ENCODE assay signal across 17 cellular contexts in the genomic region with DNA sequence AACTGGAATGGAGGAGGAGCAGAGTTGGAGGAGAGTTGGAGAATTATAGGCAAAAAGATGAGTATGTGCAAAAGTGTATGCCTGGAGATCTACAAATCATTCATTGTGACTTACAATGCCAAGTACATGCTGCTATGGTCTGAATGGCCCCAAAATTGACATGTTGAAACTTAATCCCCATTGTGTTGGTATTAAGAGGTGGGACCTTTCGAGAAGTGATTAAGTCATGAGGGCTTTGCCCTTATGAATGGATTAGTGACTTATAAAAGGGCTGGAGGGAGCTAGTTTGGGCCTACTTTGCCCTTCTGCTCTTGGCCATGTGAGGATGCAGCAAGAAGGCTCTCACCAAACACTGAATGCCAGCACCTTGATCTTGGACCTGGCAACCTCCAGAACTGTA. TPM values are rescaled to one million over a fixed set of nuclear protein-coding genes. Genes with fewer than 3 reads are reported as not detected.
DNase-seq lines count a peak whose midpoint lies in the region; ATAC-seq and TF ChIP-seq lines count a peak whose summit lies in the region.
"Had no signal": no experiment of that assay in that cellular context is flagged by ENCODE, and none has a peak within 500 bp of the region (broad histone marks: within the 10 kb centered on the region; RNA-seq: fewer than 3 reads in every experiment).

No MANE protein-coding gene starts in this region.

- H3K27me3 ChIP-seq in HAP-1 (ENCODE audit: low read depth) (no peaks in the 10 kb centered on the region), neural progenitor cell (peaks cover 5% of the 10 kb centered on the region), breast epithelium (no peaks in the 10 kb centered on the region)

- H3K27ac ChIP-seq in neural progenitor cell (no peak overlapping the region), breast epithelium (no peak overlapping the region)
- H3K27ac ChIP-seq: GM23248 had no signal

- H3K4me2 ChIP-seq in neural progenitor cell: no peak overlapping the region

- H3K36me3 ChIP-seq in HAP-1 (replicated peaks): no peaks in the 10 kb centered on the region
- no peaks in the 10 kb centered on the region for H3K36me3 ChIP-seq in neural progenitor cell
- no peaks in the 10 kb centered on the region for H3K36me3 ChIP-seq in breast epithelium

- H3K4me1 Mint-ChIP-seq in neural progenitor cell (peaks cover 4% of the 10 kb centered on the region), HFFc6 (ENCODE audit: low read depth) (peaks cover 36% of the 10 kb centered on the region)

- H3K4me3 Mint-ChIP-seq in neural progenitor cell (peak overlapping the region; percentile 11), HFFc6 (no peak overlapping the region)

- no peak for ATAC-seq in GM18907 (IDR thresholded peaks at IDR 0.05; ENCODE audit: unreplicated experiment)
- ATAC-seq: HCT116 had no signal

- DNase-seq in HAP-1 (ENCODE audit: low spot score in 2 of 2) (peak; percentile 42 to 88), NCI-H524 (lab: John Stamatoyannopoulos, UW) (peak; percentile 41 to 54), NCI-H82 treated with DMSO at 0.1 percent for 48 hours (lab: John Stamatoyannopoulos, UW; ENCODE audit: unreplicated experiment) (peak; percentile 21), neural progenitor cell (ENCODE audit: low spot score) (no peak), breast epithelium (ENCODE audit: low spot score in 2 of 2) (no peak), HFFc6 (no peak)
- DNase-seq: C1 segment of cervical spinal cord; Calu3; CD4-positive, alpha-beta memory T cell; COR-L47; DMS53; DMS79 treated with DMSO at 0.1 percent for 48 hours; GF-D8; GM23248; H7 had no signal

- no peaks in the 10 kb centered on the region for H3F3A ChIP-seq in neural progenitor cell (ENCODE audit: low read depth)

- H3K79me2 ChIP-seq in neural progenitor cell (ENCODE audit: low read depth): no peaks in the 10 kb centered on the region

- no peak overlapping the region for H3K9ac ChIP-seq in neural progenitor cell
- H3K9ac ChIP-seq: GM23248 had no signal

- intact Hi-C loops in breast epithelium (cut with DNase I; ENCODE audit: low total_unique reads): no loop called here

- H3K27me3 Mint-ChIP-seq in neural progenitor cell (ENCODE audit: insufficient read depth, low read depth) (peaks cover 8% of the 10 kb centered on the region), HFFc6 (ENCODE audit: insufficient read depth) (no peaks in the 10 kb centered on the region; the same call in 1 of the 2 replicates)
- H3K27me3 Mint-ChIP-seq: CD4-positive, alpha-beta memory T cell had no signal

- no peak for TF ChIP-seq CTCF in neural progenitor cell (IDR thresholded peaks at IDR 0.05)
- no peak for TF ChIP-seq CTCF in breast epithelium (IDR thresholded peaks at IDR 0.05)
- TF ChIP-seq CTCF in HFFc6 (IDR thresholded peaks at IDR 0.05): no peak

- no peak for TF ChIP-seq POLR2A in breast epithelium (IDR thresholded peaks at IDR 0.05)

- H3K9me3 ChIP-seq in HAP-1 (no peaks in the 10 kb centered on the region; the same call in 1 of the 2 replicates), neural progenitor cell (ENCODE audit: low read depth) (no peaks in the 10 kb centered on the region), breast epithelium (no peaks in the 10 kb centered on the region)

- H2AFZ ChIP-seq in neural progenitor cell (replicated peaks): no peak overlapping the region
- H2AFZ ChIP-seq: GM23248 had no signal

- no peaks in the 10 kb centered on the region for H4K20me1 ChIP-seq in neural progenitor cell (ENCODE audit: low read depth)

- H3K27ac Mint-ChIP-seq in neural progenitor cell (no peak overlapping the region), HFFc6 (no peak overlapping the region)

- in situ Hi-C loops in HAP-1 (cut with MboI; ENCODE audit: low sequenced_read_pairs): no loop called here

- H3K4me1 ChIP-seq in HAP-1 (peaks cover 8% of the 10 kb centered on the region), neural progenitor cell (no peaks in the 10 kb centered on the region), breast epithelium (no peaks in the 10 kb centered on the region)

- peaks cover 4% of the 10 kb centered on the region for H3K9me3 Mint-ChIP-seq in neural progenitor cell
- H3K9me3 Mint-ChIP-seq in HFFc6: no peaks in the 10 kb centered on the region
- H3K9me3 Mint-ChIP-seq: CD4-positive, alpha-beta memory T cell had no signal

- H3K4me3 ChIP-seq in HAP-1: no peak overlapping the region
- H3K4me3 ChIP-seq in neural progenitor cell: no peak overlapping the region
- H3K4me3 ChIP-seq in breast epithelium: no peak overlapping the region
- H3K4me3 ChIP-seq: GM23248 had no signal

- H3K36me3 Mint-ChIP-seq in neural progenitor cell (peaks cover 3% of the 10 kb centered on the region), HFFc6 (ENCODE audit: low read depth) (no peaks in the 10 kb centered on the region)
- H3K36me3 Mint-ChIP-seq: CD4-positive, alpha-beta memory T cell had no signal

RNA-seq across cellular contexts. Expression of gene RBMS1, which starts 6.3 kb away (rescaled TPM):
- 70.5 and 101 TPM in 2 replicates for total RNA-seq in neural progenitor cell (ENCODE audit: low replicate concordance)
- 10 to 100 TPM; 81.3 to 96.2 (median 92.1) TPM for total RNA-seq in breast epithelium
- total RNA-seq in HFFc6 (2021; fragmentation: NEBNext Ultra II Directional; extraction: Animal tissue kit (Norgen Biotek cat#: 25700)): 100 to 1,000 TPM in 3 of 6 experiments, 10 to 100 TPM in 3; 88.7 to 111 (median 96.1) TPM

Comparison
In these comparisons a context has a peak if more than half of its experiments do, and no peak if none do; other contexts are left out.
1. DNase-seq: peak in HAP-1 (2 of 2), NCI-H524 (2 of 2) and NCI-H82 treated with DMSO at 0.1 percent for 48 hours (single experiment); none in neural progenitor cell (single experiment), breast epithelium (0 of 2) and HFFc6 (single experiment).